In the genomic region with DNA sequence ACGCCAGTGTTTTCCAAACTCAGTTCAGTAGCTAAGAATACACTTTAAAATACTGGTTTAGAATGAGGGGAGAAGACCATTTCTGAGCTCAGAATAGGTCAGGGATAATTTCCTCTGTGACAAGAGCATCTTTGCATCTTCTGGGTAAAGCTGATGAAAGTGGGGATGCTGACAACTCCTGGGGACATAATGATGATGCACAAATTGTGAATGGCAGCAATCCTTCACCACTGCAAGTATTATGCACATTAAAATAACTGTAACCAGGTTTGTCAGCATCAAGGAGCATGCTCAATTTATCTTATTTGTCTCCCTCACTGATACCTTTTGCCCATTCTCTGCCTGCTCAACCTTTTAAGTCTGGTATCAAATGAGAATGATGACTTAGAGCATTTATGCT, we compare ENCODE assay signal across 24 cellular contexts.
"Had no signal": no experiment of that assay in that cellular context is flagged by ENCODE, and none has a peak within 500 bp of the region (broad histone marks: within the 10 kb centered on the region; RNA-seq: fewer than 3 reads in every experiment).

No MANE protein-coding gene starts in this region.

- H3K9me3 Mint-ChIP-seq: dendritic cell treated with granulocyte-macrophage colony-stimulating factor and Interleukin-4, amounts not matched to agents 40 ng/mL and 50 ng/mL, for 4 days; endodermal cell had no signal

- H3K4me3 ChIP-seq: colonic mucosa, coronary artery, dorsolateral prefrontal cortex, esophagus muscularis mucosa, esophagus squamous epithelium, gastrocnemius medialis, gastroesophageal sphincter, heart left ventricle, heart right ventricle had no signal

- DNase-seq: colonic mucosa; cortex of kidney; dermis blood vessel endothelial cell; dorsolateral prefrontal cortex; effector CD4-positive, alpha-beta T cell; effector CD8-positive, alpha-beta T cell; effector memory CD4-positive, alpha-beta T cell; effector memory CD8-positive, alpha-beta T cell; endodermal cell; erythroblast; esophagus squamous epithelium; foreskin fibroblast; foreskin keratinocyte; foreskin melanocyte; gastrocnemius medialis; glutamatergic neuron; head of caudate nucleus; heart left ventricle; heart right ventricle had no signal

- H3K27ac ChIP-seq: colonic mucosa, coronary artery, dorsolateral prefrontal cortex, epithelial cell of prostate, esophagus muscularis mucosa, esophagus squamous epithelium, foreskin keratinocyte, gastrocnemius medialis, gastroesophageal sphincter, heart left ventricle, heart right ventricle had no signal

- H3K27me3 Mint-ChIP-seq: dendritic cell treated with granulocyte-macrophage colony-stimulating factor and Interleukin-4, amounts not matched to agents 40 ng/mL and 50 ng/mL, for 4 days; effector memory CD8-positive, alpha-beta T cell had no signal

- H3K27me3 ChIP-seq: colonic mucosa, dorsolateral prefrontal cortex, esophagus muscularis mucosa, esophagus squamous epithelium, foreskin keratinocyte, gastrocnemius medialis, gastroesophageal sphincter, heart left ventricle, heart right ventricle had no signal

- H3K4me1 Mint-ChIP-seq: endodermal cell had no signal

- H3K9me3 ChIP-seq: colonic mucosa, esophagus muscularis mucosa, esophagus squamous epithelium, gastrocnemius medialis, gastroesophageal sphincter, heart left ventricle, heart right ventricle had no signal

- H3K36me3 ChIP-seq: colonic mucosa, esophagus muscularis mucosa, esophagus squamous epithelium, gastrocnemius medialis, gastroesophageal sphincter, heart left ventricle, heart right ventricle had no signal

- H3K27ac Mint-ChIP-seq: dendritic cell treated with granulocyte-macrophage colony-stimulating factor and Interleukin-4, amounts not matched to agents 40 ng/mL and 50 ng/mL, for 4 days; effector memory CD8-positive, alpha-beta T cell; endodermal cell had no signal

- H3K4me3 Mint-ChIP-seq: dendritic cell treated with granulocyte-macrophage colony-stimulating factor and Interleukin-4, amounts not matched to agents 40 ng/mL and 50 ng/mL, for 4 days; effector memory CD8-positive, alpha-beta T cell; endodermal cell had no signal

- H3K4me1 ChIP-seq: colonic mucosa, esophagus muscularis mucosa, esophagus squamous epithelium, foreskin keratinocyte, gastrocnemius medialis, gastroesophageal sphincter, heart left ventricle had no signal
